17 cellular contexts compared by ENCODE assay signal in the genomic region with DNA sequence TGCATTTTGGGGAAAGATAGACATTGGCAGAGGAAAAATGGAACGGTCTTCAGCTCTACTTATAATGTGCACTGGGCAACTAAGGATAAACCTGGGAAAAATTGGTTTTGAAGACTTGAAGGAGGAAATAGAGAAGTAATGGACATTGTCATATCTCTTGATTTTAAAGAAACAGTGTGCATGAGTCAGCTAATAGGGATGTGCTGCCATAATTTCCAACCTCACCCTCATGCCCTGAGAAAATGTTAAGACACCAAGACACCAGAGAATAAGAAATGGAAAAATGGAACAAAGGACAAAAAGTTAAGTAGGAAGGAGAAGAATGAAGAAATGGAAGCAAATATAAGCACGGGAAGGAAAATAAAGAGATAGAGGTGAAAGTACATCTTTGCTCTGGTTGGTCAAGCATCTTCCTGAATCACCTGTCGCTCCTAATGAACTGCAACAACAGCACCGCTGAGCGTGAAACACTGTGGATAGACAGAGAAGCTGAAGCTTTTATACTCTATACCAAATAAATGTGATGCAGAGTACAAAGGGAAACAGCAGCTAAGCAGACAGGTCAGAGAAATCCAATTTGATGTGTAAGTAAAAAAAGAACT. TPM values are rescaled to one million over a fixed set of nuclear protein-coding genes. Genes with fewer than 3 reads are reported as not detected.
DNase-seq lines count a peak whose midpoint lies in the region; ATAC-seq and TF ChIP-seq lines count a peak whose summit lies in the region.
"Had no signal": no experiment of that assay in that cellular context is flagged by ENCODE, and none has a peak within 500 bp of the region (broad histone marks: within the 10 kb centered on the region; RNA-seq: fewer than 3 reads in every experiment).

No MANE protein-coding gene starts in this region.

- no peak for TF ChIP-seq CTCF in osteoblast (IDR thresholded peaks at IDR 0.05; ENCODE audit: extremely low read depth, low read depth, low read length)

- H3K4me2 ChIP-seq in osteoblast (ENCODE audit: insufficient read depth, low read length): peak overlapping the region; percentile 21

- no peak overlapping the region for H2AFZ ChIP-seq in osteoblast (ENCODE audit: low read length)

- H3K27ac Mint-ChIP-seq in dendritic cell treated with granulocyte-macrophage colony-stimulating factor and Interleukin-4, amounts not matched to agents 40 ng/mL and 50 ng/mL, for 4 days: peak overlapping the region; percentile 85
- H3K27ac Mint-ChIP-seq: activated naive CD4-positive, alpha-beta T cell treated with anti-CD3 and anti-CD28 coated beads, Interleukin-2, amount 10 ng/mL, durations not matched to agents 7 days and 5 days had no signal

- H3K4me3 Mint-ChIP-seq in dendritic cell treated with granulocyte-macrophage colony-stimulating factor and Interleukin-4, amounts not matched to agents 40 ng/mL and 50 ng/mL, for 4 days: peak overlapping the region; percentile 61
- H3K4me3 Mint-ChIP-seq: activated naive CD4-positive, alpha-beta T cell treated with anti-CD3 and anti-CD28 coated beads, Interleukin-2, amount 10 ng/mL, durations not matched to agents 7 days and 5 days had no signal

- peaks cover 38% of the 10 kb centered on the region for H3K4me1 ChIP-seq in osteoblast (ENCODE audit: insufficient read depth, low read length)

- H3K27me3 Mint-ChIP-seq in dendritic cell treated with granulocyte-macrophage colony-stimulating factor and Interleukin-4, amounts not matched to agents 40 ng/mL and 50 ng/mL, for 4 days: no peaks in the 10 kb centered on the region
- H3K27me3 Mint-ChIP-seq: activated naive CD4-positive, alpha-beta T cell treated with anti-CD3 and anti-CD28 coated beads, Interleukin-2, amount 10 ng/mL, durations not matched to agents 7 days and 5 days had no signal

- H3K9me3 ChIP-seq in osteoblast (ENCODE audit: low read depth, low read length): no peaks in the 10 kb centered on the region
- H3K9me3 ChIP-seq: mucosa of descending colon had no signal

- peaks cover 38% of the 10 kb centered on the region for H3K36me3 Mint-ChIP-seq in dendritic cell treated with granulocyte-macrophage colony-stimulating factor and Interleukin-4, amounts not matched to agents 40 ng/mL and 50 ng/mL, for 4 days (ENCODE audit: low read depth)

- H3K9me3 Mint-ChIP-seq in dendritic cell treated with granulocyte-macrophage colony-stimulating factor and Interleukin-4, amounts not matched to agents 40 ng/mL and 50 ng/mL, for 4 days: no peaks in the 10 kb centered on the region
- H3K9me3 Mint-ChIP-seq: activated naive CD4-positive, alpha-beta T cell treated with anti-CD3 and anti-CD28 coated beads, Interleukin-2, amount 10 ng/mL, durations not matched to agents 7 days and 5 days; immature natural killer cell had no signal

- no peaks in the 10 kb centered on the region for H3K27me3 ChIP-seq in osteoblast (ENCODE audit: insufficient read depth, low read length)

- intact Hi-C loops in dendritic cell treated with granulocyte-macrophage colony-stimulating factor and Interleukin-4, amounts not matched to agents 40 ng/mL and 50 ng/mL, for 4 days (cut with micrococcal nuclease): no loop called here

- H4K20me1 ChIP-seq in osteoblast (ENCODE audit: insufficient read depth, low read length): peaks cover 77% of the 10 kb centered on the region

- H3K36me3 ChIP-seq in osteoblast (ENCODE audit: insufficient read depth, low read length): peaks cover 12% of the 10 kb centered on the region

- H3K27ac ChIP-seq in osteoblast (ENCODE audit: low read depth, low read length): peak overlapping the region; percentile 5

- H3K79me2 ChIP-seq in osteoblast (ENCODE audit: insufficient read depth, low read length): peaks cover 99% of the 10 kb centered on the region

- ATAC-seq in GM18907 (IDR thresholded peaks at IDR 0.05; ENCODE audit: unreplicated experiment): no peak
- ATAC-seq: mucosa of descending colon; stimulated activated naive CD8-positive, alpha-beta T cell treated with anti-CD3 and anti-CD28 coated beads, Interleukin-15, Interleukin-2, amounts not matched to agents 100 U/mL and 50 U/mL, for 24 hours had no signal

- no peak overlapping the region for H3K4me3 ChIP-seq in osteoblast (ENCODE audit: insufficient read depth, low read length)
- H3K4me3 ChIP-seq: mucosa of descending colon had no signal

- H3K4me1 Mint-ChIP-seq in dendritic cell treated with granulocyte-macrophage colony-stimulating factor and Interleukin-4, amounts not matched to agents 40 ng/mL and 50 ng/mL, for 4 days (ENCODE audit: low read depth): peaks cover 37% of the 10 kb centered on the region

- DNase-seq in ELR (ENCODE audit: low read depth) (peak; percentile 38), OCI-M1 (lab: John Stamatoyannopoulos, UW) (peak; percentile 12), osteoblast (ENCODE audit: insufficient read length, low spot score, missing footprints) (peak; percentile 39), DMS153 (lab: John Stamatoyannopoulos, UW) (no peak), NCI-H1092 treated with DMSO at 0.1 percent for 48 hours (lab: John Stamatoyannopoulos, UW) (no peak)
- no peak for DNase-seq in stimulated activated CD4-positive, alpha-beta T cell treated with anti-CD3 and anti-CD28 coated beads, Interleukin-4, amount 100 ng/mL, for 1 hour
- DNase-seq: activated CD4-positive, alpha-beta T cell treated with anti-CD3 and anti-CD28 coated beads, Interleukin-2, amount 50 U/mL, for 48 hours; activated naive CD4-positive, alpha-beta T cell treated with anti-CD3 and anti-CD28 coated beads, Interleukin-2, amount 10 ng/mL, durations not matched to agents 7 days and 5 days; immature natural killer cell; KG1; mucosa of descending colon; NCI-H2081; NK-92 treated with Interleukin-12 subunit alpha and Interleukin-12 subunit beta, amount 100 ng/mL, for 24 hours; stimulated activated CD4-positive, alpha-beta T cell treated with anti-CD3 and anti-CD28 coated beads, Interleukin-4, amount 100 ng/mL, for 24 hours; stimulated activated naive CD8-positive, alpha-beta T cell treated with anti-CD3 and anti-CD28 coated beads, Interleukin-15, Interleukin-2, amounts not matched to agents 100 U/mL and 50 U/mL, for 24 hours had no signal

RNA-seq across cellular contexts. Expression of a gene that starts 5.3 kb away (rescaled TPM):
- total RNA-seq in osteoblast: 134 and 149 TPM in 2 replicates

RNA-seq across cellular contexts. Expression of a gene that starts 46.6 kb away (rescaled TPM):
- 60.1 and 64.1 TPM in 2 replicates for total RNA-seq in osteoblast

RNA-seq across cellular contexts. Expression of a gene that starts 46.8 kb away (rescaled TPM):
- total RNA-seq in osteoblast: 17.4 and 18.5 TPM in 2 replicates

Comparison
In these comparisons a context has a peak if more than half of its experiments do, and no peak if none do; other contexts are left out.
1. DNase-seq: peak in ELR (single experiment), OCI-M1 (single experiment) and osteoblast (single experiment); none in stimulated activated CD4-positive, alpha-beta T cell treated with anti-CD3 and anti-CD28 coated beads, Interleukin-4, amount 100 ng/mL, for 1 hour (single experiment), DMS153 (single experiment) and NCI-H1092 treated with DMSO at 0.1 percent for 48 hours (single experiment).